26 cellular contexts compared by ENCODE assay signal in the genomic region with DNA sequence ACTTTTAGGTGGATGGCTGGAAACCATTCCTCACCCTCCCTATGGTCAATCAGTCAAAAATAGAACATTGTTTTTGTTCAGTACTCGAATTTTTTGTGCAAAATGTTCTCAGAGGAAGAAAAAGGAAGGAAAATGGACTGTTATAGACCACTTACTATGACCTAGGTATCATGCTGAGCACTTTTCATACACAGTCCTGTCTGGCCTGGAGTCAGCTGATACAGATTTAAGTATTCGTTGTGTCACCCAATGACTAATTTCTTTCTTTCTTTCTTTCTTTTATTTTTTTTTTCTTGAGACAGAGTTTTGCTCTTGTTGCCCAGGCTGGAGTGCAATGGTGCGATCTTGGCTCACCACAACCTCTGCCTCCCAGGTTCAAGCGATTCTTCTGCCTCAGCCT. TPM values are rescaled to one million over a fixed set of nuclear protein-coding genes. Genes with fewer than 3 reads are reported as not detected.
A peak's percentile ranks its signal among the peaks of the same experiment; 100 is the strongest.
DNase-seq lines count a peak whose midpoint lies in the region; ATAC-seq, FAIRE-seq and TF ChIP-seq lines count a peak whose summit lies in the region.
"Had no signal": no experiment of that assay in that cellular context is flagged by ENCODE, and none has a peak within 500 bp of the region (broad histone marks: within the 10 kb centered on the region; RNA-seq: fewer than 3 reads in every experiment).

No MANE protein-coding gene starts in this region.

- FAIRE-seq in K562 (lab: Jason Lieb, UNC), result no peak
- FAIRE-seq: A204.1, GM12891, GM18507, H54 had no signal

- no peaks in the 10 kb centered on the region for H3K79me2 ChIP-seq in K562 (ENCODE audit: control insufficient read depth, insufficient read depth, low read length)

- H3K9me3 ChIP-seq in K562 (replicated peaks; ENCODE audit: control insufficient read depth, insufficient read depth, low read depth, low read length), result no peaks in the 10 kb centered on the region
- H3K9me3 ChIP-seq: BLaER1, Caco-2, HAP-1 had no signal

- H3K4me3 Mint-ChIP-seq in activated naive CD4-positive, alpha-beta T cell treated with anti-CD3 and anti-CD28 coated beads for 36 hours, result no peak overlapping the region
- H3K4me3 Mint-ChIP-seq: B cell; CD4-positive, CD25-positive, alpha-beta regulatory T cell; CD8-positive, alpha-beta T cell; HFFc6 had no signal

- no peak overlapping the region for H3K4me2 ChIP-seq in K562 (ENCODE audit: insufficient read depth, low read length)
- H3K4me2 ChIP-seq: BLaER1 had no signal

- H3K36me3 ChIP-seq in K562 (ENCODE audit: control insufficient read depth, insufficient read depth, low read length), result no peaks in the 10 kb centered on the region
- H3K36me3 ChIP-seq: BLaER1, HAP-1 had no signal

- peaks cover 25% of the 10 kb centered on the region for H3K4me1 Mint-ChIP-seq in activated naive CD4-positive, alpha-beta T cell treated with anti-CD3 and anti-CD28 coated beads for 36 hours (ENCODE audit: low read depth)

- no peak for TF ChIP-seq POLR2A in K562 (conservative IDR thresholded peaks at IDR 0.05)

- CTCF ChIA-PET in activated naive CD4-positive, alpha-beta T cell treated with anti-CD3 and anti-CD28 coated beads for 36 hours (lab: Charles Lee), result interaction anchor here (0.7 kb wide), 1 partner anchor 803 kb away, joined by 3 read pairs; no protein-coding TSS in a partner anchor
- CTCF ChIA-PET in K562 (lab: Yijun Ruan, JAX; ENCODE audit: low intra/inter-chr PET ratio), result no interaction called here

- no peak for TF ChIP-seq EP300 in K562 (IDR thresholded peaks at IDR 0.05; ENCODE audit: low read length)

- H2AFZ ChIP-seq in K562 (ENCODE audit: low read depth, low read length), result 0 out of 2 replicates have a peak overlapping the region, but pooled peaks have one; percentile 4

- in situ Hi-C loops in K562 (cut with MboI), result no loop called here

- TF ChIP-seq RAD21 in K562 (CRISPR knock-in tag; conservative IDR thresholded peaks at IDR 0.05 in 1 of 2, IDR thresholded peaks at IDR 0.05 in 1 of 2), result no peak

- no peaks in the 10 kb centered on the region for H3K9me1 ChIP-seq in K562 (ENCODE audit: control insufficient read depth, insufficient read depth, low read length)

- no peak for DNase-seq in activated CD4-positive, CD25-positive, alpha-beta regulatory T cell (lab: John Stamatoyannopoulos, UW)
- DNase-seq in activated naive CD4-positive, alpha-beta T cell treated with anti-CD3 and anti-CD28 coated beads, Interleukin-2, amount 50 U/mL, for 72 hours (ENCODE audit: low spot score in 2 of 2), result no peak
- DNase-seq in activated naive CD4-positive, alpha-beta T cell treated with anti-CD3 and anti-CD28 coated beads for 36 hours, result no peak
- no peak for DNase-seq in K562 (ENCODE audit: extremely low read depth in 1 of 4, low spot score in 3 of 4)
- no peak for DNase-seq in DMS153 treated with DMSO at 0.1 percent for 48 hours (lab: John Stamatoyannopoulos, UW; ENCODE audit: unreplicated experiment)
- DNase-seq in stimulated activated CD4-positive, alpha-beta T cell treated with anti-CD3 and anti-CD28 coated beads, Interleukin-15, amount 100 ng/mL, for 24 hours, result no peak
- DNase-seq: Caco-2; CD4-positive, CD25-positive, alpha-beta regulatory T cell; CD8-positive, alpha-beta T cell; DMS153; DMS79; EL; GDM1; GOT3; HFFc6 had no signal

- peak; percentile 37 to 55 for ATAC-seq in activated CD4-positive, CD25-positive, alpha-beta regulatory T cell treated with anti-CD3 and anti-CD28 coated beads, Interleukin-2, amount 50 U/mL, for 24 hours
- ATAC-seq in activated naive CD4-positive, alpha-beta T cell treated with anti-CD3 and anti-CD28 coated beads, Interleukin-2, amount 50 U/mL, for 72 hours, result peak; percentile 37 to 67
- no peak for ATAC-seq in K562
- ATAC-seq in HG03432 (IDR thresholded peaks at IDR 0.05; ENCODE audit: unreplicated experiment), result no peak
- ATAC-seq: CD8-positive, alpha-beta T cell had no signal

- no peak overlapping the region for H3K4me3 ChIP-seq in K562
- H3K4me3 ChIP-seq: BLaER1, HAP-1 had no signal

- H3K27ac ChIP-seq in K562 (ENCODE audit: extremely low read depth, low read depth, low read length), result no peak overlapping the region
- H3K27ac ChIP-seq: 22Rv1, BLaER1, C4-2B had no signal

- no peak overlapping the region for H3K27ac Mint-ChIP-seq in activated naive CD4-positive, alpha-beta T cell treated with anti-CD3 and anti-CD28 coated beads, Interleukin-2, amount 50 U/mL, for 72 hours
- no peak overlapping the region for H3K27ac Mint-ChIP-seq in activated naive CD4-positive, alpha-beta T cell treated with anti-CD3 and anti-CD28 coated beads for 36 hours
- H3K27ac Mint-ChIP-seq: B cell; CD8-positive, alpha-beta T cell; HFFc6 had no signal

- no peaks in the 10 kb centered on the region for H3K27me3 ChIP-seq in K562 (ENCODE audit: control insufficient read depth in 2 of 2, insufficient read depth in 2 of 2, low read length in 2 of 2)
- H3K27me3 ChIP-seq: BLaER1 had no signal

- no TSS peak for BruUV-seq in K562 (replicated peaks; lab: Mats Ljungman, UMichigan)

- H3K4me1 ChIP-seq in K562 (replicated peaks in 1 of 2; ENCODE audit: control insufficient read depth in 2 of 2, insufficient read depth in 2 of 2, low read length in 2 of 2), result peaks cover 6 to 15% of the 10 kb centered on the region in 2 experiments; a peak in 3 of 5 replicates
- H3K4me1 ChIP-seq: BLaER1, HAP-1 had no signal

- POLR2A ChIA-PET in K562 (lab: Yijun Ruan, JAX), result no interaction called here

- H3K36me3 Mint-ChIP-seq in activated naive CD4-positive, alpha-beta T cell treated with anti-CD3 and anti-CD28 coated beads, Interleukin-2, amount 50 U/mL, for 72 hours, result peaks cover 9 to 18% of the 10 kb centered on the region in 2 donors
- no peaks in the 10 kb centered on the region for H3K36me3 Mint-ChIP-seq in activated naive CD4-positive, alpha-beta T cell treated with anti-CD3 and anti-CD28 coated beads for 36 hours (ENCODE audit: low read depth)
- H3K36me3 Mint-ChIP-seq: CD4-positive, CD25-positive, alpha-beta regulatory T cell; CD8-positive, alpha-beta T cell had no signal

- H3K9me3 Mint-ChIP-seq in activated naive CD4-positive, alpha-beta T cell treated with anti-CD3 and anti-CD28 coated beads, Interleukin-2, amount 50 U/mL, for 72 hours, result peaks cover 0 to 6% of the 10 kb centered on the region in 2 donors
- no peaks in the 10 kb centered on the region for H3K9me3 Mint-ChIP-seq in activated naive CD4-positive, alpha-beta T cell treated with anti-CD3 and anti-CD28 coated beads for 36 hours
- H3K9me3 Mint-ChIP-seq: CD8-positive, alpha-beta T cell; HFFc6 had no signal

- no peak overlapping the region for H3K9ac ChIP-seq in K562 (ENCODE audit: insufficient read depth in 1 of 2, low read depth in 2 of 2, low read length in 2 of 2)
- H3K9ac ChIP-seq: BLaER1 had no signal

- TF ChIP-seq CTCF in K562 (IDR thresholded peaks at IDR 0.05 in 2 of 3, conservative IDR thresholded peaks at IDR 0.05 in 1 of 3; ENCODE audit: insufficient read depth in 2 of 3, low read depth in 1 of 3, low read length in 3 of 3), result no peak

- intact Hi-C loops in activated naive CD4-positive, alpha-beta T cell treated with anti-CD3 and anti-CD28 coated beads for 36 hours (cut with micrococcal nuclease), result no loop called here
- intact Hi-C loops in K562 (cut with micrococcal nuclease), result no loop called here

- H3K27me3 Mint-ChIP-seq in activated naive CD4-positive, alpha-beta T cell treated with anti-CD3 and anti-CD28 coated beads for 36 hours (ENCODE audit: low read depth), result no peaks in the 10 kb centered on the region
- H3K27me3 Mint-ChIP-seq: B cell had no signal

- WGBS in K562 (ENCODE audit: insufficient coverage, low coverage, missing lambda C conversion rate), result 50% methylated on average over 3 of the region's 4 CpGs

- no peaks in the 10 kb centered on the region for H4K20me1 ChIP-seq in K562 (replicated peaks; ENCODE audit: control insufficient read depth, insufficient read depth, low read length)
- H4K20me1 ChIP-seq: BLaER1 had no signal

TF ChIP-seq in K562, 482 proteins besides CTCF, POLR2A, EP300 and RAD21 (continues in another document):
- TF ChIP-seq ZKSCAN1 (IDR thresholded peaks at IDR 0.05; ENCODE audit: low read depth, low read length), result no peak
- TF ChIP-seq IFI16 (CRISPR knock-in tag; IDR thresholded peaks at IDR 0.05), result no peak
- no peak for TF ChIP-seq FUS (optimal IDR thresholded peaks at IDR 0.05; ENCODE audit: low read depth, low read length)

RNA-seq across cellular contexts. Expression of gene TNIK, which starts 29.1 kb away (rescaled TPM):
- total RNA-seq in activated naive CD4-positive, alpha-beta T cell treated with anti-CD3 and anti-CD28 coated beads, Interleukin-2, amount 50 U/mL, for 72 hours, result 10 to 100 TPM; 31.7 to 37.9 TPM
- 10 to 100 TPM; 27.0 to 28.8 TPM for total RNA-seq in activated naive CD4-positive, alpha-beta T cell treated with anti-CD3 and anti-CD28 coated beads for 36 hours
- total RNA-seq in K562 (2011; cell fraction: chromatin; rRNA removed; ENCODE audit: low replicate concordance), result 52.4 and 113 TPM in 2 replicates
- 18.5 and 29.7 TPM in 2 replicates for total RNA-seq in K562 (2011; cell fraction: nucleolus; rRNA removed)
- total RNA-seq in K562 (2011; cell fraction: nucleoplasm; rRNA removed), result 43.6 and 75.6 TPM in 2 replicates
- total RNA-seq in K562 (2014; rRNA removed) (24.7 and 27.0 TPM in 2 replicates), K562 (2014; rRNA removed; fragmentation: Illumina TruSeq; extraction: Trizol) (24.2 and 29.6 TPM in 2 replicates), K562 (2015; rRNA removed; fragmentation: Illumina TruSeq; extraction: Trizol) (23.5 and 27.3 TPM in 2 replicates), K562 (2021) (34.2 and 38.8 TPM in 2 replicates)
- polyA plus RNA-seq in K562 (2011; rRNA removed) (23.1 and 29.7 TPM in 2 replicates), K562 (2014; fragmentation: Illumina TruSeq; extraction: Trizol) (39.0 and 41.2 TPM in 2 replicates), K562 (2014; fragmentation: Nextera tagmentation; extraction: Ambion mirVana) (1 to 10 TPM; 6.6 to 6.8 TPM), K562 (2014; rRNA removed) (22.2 and 22.3 TPM in 2 replicates)
- polyA plus RNA-seq in K562 (2011; cell fraction: cytosol; rRNA removed), result 8.2 and 12.3 TPM in 2 replicates
- polyA plus RNA-seq in K562 (2011; cell fraction: nucleus; rRNA removed), result 58.7 and 77.6 TPM in 2 replicates
- polyA plus RNA-seq in K562 (2012), result 25.2 and 29.4 TPM in 2 replicates
- 48.4 and 50.0 TPM in 2 replicates for polyA minus RNA-seq in K562 (2011; rRNA and poly(A)+ RNA removed)
- 15.6 and 16.9 TPM in 2 replicates for polyA minus RNA-seq in K562 (2011; cell fraction: cytosol; rRNA and poly(A)+ RNA removed)
- polyA minus RNA-seq in K562 (2011; cell fraction: nucleus; rRNA and poly(A)+ RNA removed), result 39.2 and 45.5 TPM in 2 replicates

Comparison
In these comparisons a context has a peak if more than half of its experiments do, and no peak if none do; other contexts are left out.
1. ATAC-seq: peak in activated CD4-positive, CD25-positive, alpha-beta regulatory T cell treated with anti-CD3 and anti-CD28 coated beads, Interleukin-2, amount 50 U/mL, for 24 hours (2 of 2) and activated naive CD4-positive, alpha-beta T cell treated with anti-CD3 and anti-CD28 coated beads, Interleukin-2, amount 50 U/mL, for 72 hours (2 of 2); none in K562 (single experiment) and HG03432 (single experiment).